Comparison of ENCODE assay signal across 31 cellular contexts in the genomic region with DNA sequence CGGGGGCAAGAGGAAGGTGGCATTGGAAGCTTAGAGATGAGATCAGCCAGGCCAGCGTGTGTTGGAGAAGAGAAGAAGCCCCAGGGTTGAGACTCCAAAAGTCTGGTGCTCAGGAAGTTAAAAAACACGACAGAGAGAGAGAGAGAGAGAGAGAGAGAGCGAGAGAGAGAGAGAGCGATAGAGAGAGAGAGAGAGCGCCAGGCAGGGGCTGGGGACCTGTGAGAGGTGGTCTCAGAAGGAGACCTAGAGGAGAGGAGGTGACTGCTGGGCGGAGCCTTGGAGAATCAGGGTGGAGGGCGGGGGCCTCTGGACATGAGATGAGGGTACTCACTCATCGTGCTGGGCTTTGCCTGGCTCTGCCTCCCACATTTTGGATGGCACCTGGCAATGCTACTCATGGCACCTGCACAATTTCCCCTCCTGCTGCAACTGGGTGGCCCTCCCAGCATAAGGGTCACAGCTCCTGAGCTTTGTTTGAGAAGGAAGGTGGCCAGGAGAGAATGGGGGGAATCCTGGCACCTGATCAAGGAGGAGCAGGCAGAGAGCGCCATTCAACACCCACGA. TPM values are rescaled to one million over a fixed set of nuclear protein-coding genes. Genes with fewer than 3 reads are reported as not detected.
DNase-seq lines count a peak whose midpoint lies in the region; ATAC-seq, FAIRE-seq and TF ChIP-seq lines count a peak whose summit lies in the region.
"Had no signal": no experiment of that assay in that cellular context is flagged by ENCODE, and none has a peak within 500 bp of the region (broad histone marks: within the 10 kb centered on the region; RNA-seq: fewer than 3 reads in every experiment).

No MANE protein-coding gene starts in this region.

- TF ChIP-seq POLR2A in A549 (IDR thresholded peaks at IDR 0.05; ENCODE audit: low read length) (no peak), H1 (IDR thresholded peaks at IDR 0.05; ENCODE audit: control extremely low read depth in 1 of 2, low read depth in 2 of 2, low read length in 2 of 2) (no peak)

- no peaks in the 10 kb centered on the region; the same call in 1 of the 2 replicates for H3K23me2 ChIP-seq in H1 (ENCODE audit: low read depth, low read length)

- peaks cover 31% of the 10 kb centered on the region for H3K4me1 Mint-ChIP-seq in HFFc6 (ENCODE audit: low read depth)
- H3K4me1 Mint-ChIP-seq in CD4-positive, alpha-beta T cell (ENCODE audit: low read depth), result no peaks in the 10 kb centered on the region
- H3K4me1 Mint-ChIP-seq: activated CD4-positive, alpha-beta T cell treated with anti-CD3 and anti-CD28 coated beads, Interleukin-2, amount 10 ng/mL, durations not matched to agents 24 days and 14 days; naive thymus-derived CD4-positive, alpha-beta T cell had no signal

- H4K20me1 ChIP-seq in H1 (replicated peaks in 1 of 2; ENCODE audit: control insufficient read depth in 1 of 2, insufficient read depth in 2 of 2, low read length in 2 of 2), result peaks cover 0 to 3% of the 10 kb centered on the region in 2 experiments

- H3K4me3 ChIP-seq in A549, result no peak overlapping the region
- H3K4me3 ChIP-seq in H1 (ENCODE audit: extremely low read depth in 1 of 4, insufficient read depth in 2 of 4, low read depth in 3 of 4, low read length in 4 of 4), result no peak overlapping the region
- no peak overlapping the region for H3K4me3 ChIP-seq in parathyroid adenoma (ENCODE audit: low read depth, low read length)
- H3K4me3 ChIP-seq: cardiac muscle cell, colonic mucosa, SJCRH30, skin epidermis, testis had no signal

- no peak for TF ChIP-seq EP300 in A549 (IDR thresholded peaks at IDR 0.05)
- TF ChIP-seq EP300 in H1 (IDR thresholded peaks at IDR 0.05; ENCODE audit: borderline replicate concordance in 1 of 2, low read depth in 2 of 2, low read length in 2 of 2), result no peak

- no peaks in the 10 kb centered on the region for H3K36me3 ChIP-seq in H1 (ENCODE audit: control insufficient read depth in 2 of 4, insufficient read depth in 4 of 4, low read length in 3 of 4)
- no peaks in the 10 kb centered on the region for H3K36me3 ChIP-seq in parathyroid adenoma (ENCODE audit: control insufficient read depth, insufficient read depth, low read length)
- H3K36me3 ChIP-seq: cardiac muscle cell, colonic mucosa, SJCRH30 had no signal

- H3K4me3 Mint-ChIP-seq in HFFc6, result no peak overlapping the region; the same call in 1 of the 2 replicates
- no peak overlapping the region for H3K4me3 Mint-ChIP-seq in CD4-positive, alpha-beta T cell
- H3K4me3 Mint-ChIP-seq: activated CD4-positive, alpha-beta T cell treated with anti-CD3 and anti-CD28 coated beads, Interleukin-2, amount 10 ng/mL, durations not matched to agents 24 days and 14 days; activated naive CD8-positive, alpha-beta T cell; naive thymus-derived CD4-positive, alpha-beta T cell had no signal

- H3K4me1 ChIP-seq in A549 (peaks cover 14% of the 10 kb centered on the region; the same call in 1 of the 3 replicates), H1 (replicated peaks in 1 of 4; ENCODE audit: control insufficient read depth in 3 of 4, insufficient read depth in 4 of 4, low read length in 3 of 4) (peaks cover 0 to 6% (median 2%) of the 10 kb centered on the region in 4 experiments; a peak in 3 of 7 replicates), parathyroid adenoma (peaks cover 43% of the 10 kb centered on the region)
- H3K4me1 ChIP-seq: colonic mucosa, SJCRH30 had no signal

- no peak overlapping the region for H4K91ac ChIP-seq in H1 (replicated peaks; ENCODE audit: insufficient read length, low read length)

- H3K9me3 Mint-ChIP-seq in HFFc6, result no peaks in the 10 kb centered on the region
- H3K9me3 Mint-ChIP-seq in CD4-positive, alpha-beta T cell, result no peaks in the 10 kb centered on the region
- H3K9me3 Mint-ChIP-seq: activated CD4-positive, alpha-beta T cell treated with anti-CD3 and anti-CD28 coated beads, Interleukin-2, amount 10 ng/mL, durations not matched to agents 24 days and 14 days; naive thymus-derived CD4-positive, alpha-beta T cell had no signal

- no peak overlapping the region; the same call in 1 of the 2 replicates for H4K8ac ChIP-seq in H1 (ENCODE audit: extremely low read depth, insufficient read depth, low read length)

- no peaks in the 10 kb centered on the region for H3K27me3 Mint-ChIP-seq in HFFc6 (ENCODE audit: insufficient read depth)
- H3K27me3 Mint-ChIP-seq in CD4-positive, alpha-beta T cell, result peaks cover 4% of the 10 kb centered on the region
- H3K27me3 Mint-ChIP-seq: activated naive CD8-positive, alpha-beta T cell had no signal

- POLR2A ChIA-PET in A549 (lab: Yijun Ruan, JAX), result interaction anchor here (0.7 kb wide), 1 partner anchor 120 kb away, joined by 3 read pairs; the partner anchor contains the start of gene HDAC11
- POLR2A ChIA-PET in H1 (lab: Charles Lee; ENCODE audit: partially characterized antibody), result no interaction called here
- POLR2A ChIA-PET in CD4-positive, alpha-beta T cell (lab: Charles Lee), result no interaction called here

- H2BK20ac ChIP-seq in H1 (ENCODE audit: low read length), result no peak overlapping the region

- intact Hi-C loops in CD4-positive, alpha-beta T cell (cut with DNase I, micrococcal nuclease), result no loop called here

- no peak overlapping the region for H2AK5ac ChIP-seq in H1 (ENCODE audit: low read depth, low read length)

- no peaks in the 10 kb centered on the region for H3K36me3 Mint-ChIP-seq in HFFc6 (ENCODE audit: low read depth)
- no peaks in the 10 kb centered on the region for H3K36me3 Mint-ChIP-seq in CD4-positive, alpha-beta T cell (ENCODE audit: low read depth)
- H3K36me3 Mint-ChIP-seq: activated naive CD8-positive, alpha-beta T cell; naive thymus-derived CD4-positive, alpha-beta T cell had no signal

- CTCF ChIA-PET in A549 (lab: Yijun Ruan, JAX), result interaction anchor here (0.7 to 2.6 kb wide), 7 partner anchors 49 to 187 kb away, joined by 3 to 9 read pairs (median 5); no protein-coding TSS in a partner anchor
- CTCF ChIA-PET in H1 (lab: Charles Lee; ENCODE audit: partially characterized antibody), result interaction anchor here (0.6 to 1.4 kb wide), 9 partner anchors 20 to 1909 kb away, joined by 3 to 4 read pairs (median 3); no protein-coding TSS in a partner anchor
- CTCF ChIA-PET in CD4-positive, alpha-beta T cell (lab: Charles Lee), result no interaction called here

- no peak overlapping the region for H3K56ac ChIP-seq in H1 (replicated peaks; ENCODE audit: insufficient read length, low read depth, low read length)

- DNase-seq in A549 (ENCODE audit: low read depth in 1 of 2, low spot score in 1 of 2) (no peak), HFFc6 (no peak), H1 (ENCODE audit: low read depth in 1 of 2, low spot score in 2 of 2) (no peak), NCI-H524 treated with DMSO at 0.1 percent for 48 hours (lab: John Stamatoyannopoulos, UW) (no peak), ACHN (no peak)
- DNase-seq in CD4-positive, alpha-beta T cell, result no peak
- DNase-seq: activated CD4-positive, alpha-beta T cell treated with anti-CD3 and anti-CD28 coated beads, Interleukin-2, amount 10 ng/mL, durations not matched to agents 24 days and 14 days; activated CD8-positive, alpha-beta memory T cell treated with anti-CD3 and anti-CD28 coated beads for 24 hours; activated effector memory CD4-positive, alpha-beta T cell treated with Interleukin-2 at 50 U/mL for 16 hours; activated T-cell treated with anti-CD3 and anti-CD28 coated beads for 4 hours; colonic mucosa; DMS53; effector memory CD4-positive, alpha-beta T cell; erythroblast; glutamatergic neuron; islet precursor cell; MM.1S; naive thymus-derived CD4-positive, alpha-beta T cell; NCI-H2029 treated with DMSO at 0.1 percent for 48 hours; NCI-H526 treated with DMSO at 0.1 percent for 48 hours; SJCRH30; stimulated activated naive CD4-positive, alpha-beta T cell treated with Interleukin-2 at 50 U/mL for 16 hours; testis had no signal

- H3K79me2 ChIP-seq in H1 (ENCODE audit: control insufficient read depth in 1 of 2, insufficient read depth in 2 of 2, low read length in 2 of 2) (no peaks in the 10 kb centered on the region), parathyroid adenoma (no peaks in the 10 kb centered on the region)

- TF ChIP-seq CTCF in A549 (IDR thresholded peaks at IDR 0.05), result no peak
- no peak for TF ChIP-seq CTCF in HFFc6 (IDR thresholded peaks at IDR 0.05)
- no peak for TF ChIP-seq CTCF in H1 (IDR thresholded peaks at IDR 0.05; ENCODE audit: control extremely low read depth in 1 of 3, insufficient read depth in 1 of 3, low read depth in 1 of 3, low read length in 3 of 3)
- no peak for TF ChIP-seq CTCF in parathyroid adenoma (IDR thresholded peaks at IDR 0.05)
- no peak for TF ChIP-seq CTCF in CD4-positive, alpha-beta T cell (IDR thresholded peaks at IDR 0.05)

- ATAC-seq in A549 (0 out of 6 replicates have a peak, but pooled peaks of 1 of the 2 experiments have one; percentile 32), esophagus mucosa (no peak)
- no peak for ATAC-seq in CD4-positive, alpha-beta T cell (ENCODE audit: poor library complexity)
- ATAC-seq: naive thymus-derived CD4-positive, alpha-beta T cell had no signal

- 68% methylated on average over 10 of the region's 11 CpGs for WGBS in A549 (ENCODE audit: missing lambda C conversion rate)
- WGBS in H1 (ENCODE audit: extremely low coverage in 1 of 2, insufficient coverage in 1 of 2, insufficient read length in 1 of 2, insufficient replicate concordance in 2 of 2, low coverage in 1 of 2, low lambda C conversion rate in 2 of 2, missing lambda C conversion rate in 1 of 2), 2 experiments, result 81% methylated on average over 8 of the region's 11 CpGs; no CpG with 5 or more reads in 1 of the 2 experiments

- no peak overlapping the region for H3K18ac ChIP-seq in H1 (ENCODE audit: extremely low read depth, low read length)

- FAIRE-seq in A549 (lab: Jason Lieb, UNC) (no peak), H1 (lab: Jason Lieb, UNC) (no peak)
- FAIRE-seq: GM12891, RCC 7860 had no signal

- peak overlapping the region; percentile 34 to 40; a peak in 2 of 6 replicates for H3K27ac ChIP-seq in A549
- no peak overlapping the region for H3K27ac ChIP-seq in H1 (ENCODE audit: low read depth, low read length)
- H3K27ac ChIP-seq in parathyroid adenoma, result peak overlapping the region; percentile 85
- no peak overlapping the region for H3K27ac ChIP-seq in CD4-positive, alpha-beta T cell (ENCODE audit: low read depth, low read length)
- H3K27ac ChIP-seq: cardiac muscle cell, colonic mucosa, KMS-11, SJCRH30 had no signal

- H2AFZ ChIP-seq in H1 (ENCODE audit: low read length) (no peak overlapping the region), parathyroid adenoma (peak overlapping the region; percentile 54)

- H3K4ac ChIP-seq in H1 (replicated peaks; ENCODE audit: insufficient read length, low read depth, low read length), result no peak overlapping the region

- no peak overlapping the region for H2BK15ac ChIP-seq in H1 (ENCODE audit: low read length)

- no peak overlapping the region for H3K23ac ChIP-seq in H1 (ENCODE audit: insufficient read length)

- 0 out of 2 replicates have a peak overlapping the region, but pooled peaks have one; percentile 5 for H2BK12ac ChIP-seq in H1 (ENCODE audit: low read depth, low read length)

- H3K9me3 ChIP-seq in A549 (no peaks in the 10 kb centered on the region), H1 (ENCODE audit: insufficient read depth in 2 of 2, low read depth in 1 of 2, low read length in 1 of 2) (no peaks in the 10 kb centered on the region), parathyroid adenoma (ENCODE audit: control insufficient read depth, low read length) (no peaks in the 10 kb centered on the region)
- no peaks in the 10 kb centered on the region for H3K9me3 ChIP-seq in CD4-positive, alpha-beta T cell (ENCODE audit: control insufficient read depth, low read length)
- H3K9me3 ChIP-seq: colonic mucosa, SJCRH30, testis had no signal

- no peak overlapping the region for H3K14ac ChIP-seq in H1 (ENCODE audit: insufficient read length)

- no peak overlapping the region for H4K5ac ChIP-seq in H1 (ENCODE audit: insufficient read length, low read depth, low read length)

- TF ChIP-seq RAD21 in A549 (conservative IDR thresholded peaks at IDR 0.05 in 1 of 2, IDR thresholded peaks at IDR 0.05 in 1 of 2) (no peak), H1 (IDR thresholded peaks at IDR 0.05 in 1 of 2, conservative IDR thresholded peaks at IDR 0.05 in 1 of 2; ENCODE audit: low read depth in 2 of 2, low read length in 2 of 2) (no peak)

- 0 out of 3 replicates have a peak overlapping the region, but pooled peaks have one; percentile 19 for H3K4me2 ChIP-seq in A549
- H3K4me2 ChIP-seq in H1 (ENCODE audit: insufficient read depth in 1 of 2, low read depth in 2 of 2, low read length in 2 of 2), result no peak overlapping the region
- H3K4me2 ChIP-seq in parathyroid adenoma (ENCODE audit: low read length), result no peak overlapping the region
- H3K4me2 ChIP-seq: KMS-11 had no signal

- in situ Hi-C loops in ACHN (cut with HindIII; ENCODE audit: low pct_ligation_motif_present, low pct_unique_long_range_greater_than_20kb, low sequenced_read_pairs), result no loop called here

- no peak overlapping the region for H2BK120ac ChIP-seq in H1 (replicated peaks; ENCODE audit: low read depth, low read length)

- no peaks in the 10 kb centered on the region; a peak in 2 of 7 replicates for H3K27me3 ChIP-seq in H1 (replicated peaks in 1 of 4; ENCODE audit: control insufficient read depth in 3 of 4, extremely low read depth in 1 of 4, insufficient read depth in 3 of 4, low read length in 3 of 4)
- no peaks in the 10 kb centered on the region for H3K27me3 ChIP-seq in parathyroid adenoma (ENCODE audit: control insufficient read depth, insufficient read depth, low read length)
- peaks cover 5% of the 10 kb centered on the region for H3K27me3 ChIP-seq in CD4-positive, alpha-beta T cell (ENCODE audit: control insufficient read depth, insufficient read depth, low read length)
- H3K27me3 ChIP-seq: cardiac muscle cell, colonic mucosa, SJCRH30, testis had no signal

- no peaks in the 10 kb centered on the region; the same call in 1 of the 2 replicates for H3K79me1 ChIP-seq in H1 (ENCODE audit: low read depth, low read length)

- H2BK5ac ChIP-seq in H1 (ENCODE audit: low read depth, low read length), result no peak overlapping the region

- peak overlapping the region; percentile 36; the same call in 1 of the 2 replicates for H3K27ac Mint-ChIP-seq in HFFc6
- no peak overlapping the region for H3K27ac Mint-ChIP-seq in CD4-positive, alpha-beta T cell
- H3K27ac Mint-ChIP-seq: activated CD4-positive, alpha-beta T cell treated with anti-CD3 and anti-CD28 coated beads, Interleukin-2, amount 10 ng/mL, durations not matched to agents 24 days and 14 days; activated naive CD8-positive, alpha-beta T cell had no signal

- H3K9ac ChIP-seq in H1 (replicated peaks in 1 of 4; ENCODE audit: extremely low read depth in 1 of 4, low read depth in 3 of 4, low read length in 3 of 4) (no peak overlapping the region), parathyroid adenoma (no peak overlapping the region)
- H3K9ac ChIP-seq: KMS-11 had no signal

RNA-seq across cellular contexts. Expression of gene FBLN2, which starts 51.0 kb away (rescaled TPM):
- polyA plus RNA-seq in A549 (2011; rRNA removed) (1.1 and 1.3 TPM in 2 replicates), A549 (2017; fragmentation: RNase III; extraction: RNeasy Plus Mini Kit Qiagen cat#74134 plus additional on column Dnase treatment) (1.6 to 2.7 TPM (median 2.6 TPM) in 3 replicates), H1 (2011; rRNA removed) (24.2 and 26.5 TPM in 2 replicates)
- polyA plus RNA-seq in A549 (2012; cell fraction: cytosol; rRNA removed), result 1.7 and 2.7 TPM in 2 replicates
- polyA plus RNA-seq in A549 (2012; cell fraction: nucleus; rRNA removed), result 5.7 and 7.7 TPM in 2 replicates
- polyA minus RNA-seq in A549 (2011; rRNA and poly(A)+ RNA removed), result 0.74 and 1.2 TPM in 2 replicates
- 10 to 100 TPM; 55.7 to 84.5 (median 69.4) TPM for total RNA-seq in HFFc6 (2021; fragmentation: NEBNext Ultra II Directional; extraction: Animal tissue kit (Norgen Biotek cat#: 25700))
- total RNA-seq in H1 (2021; fragmentation: NEBNext Ultra II Directional; extraction: Animal tissue kit (Norgen Biotek cat#: 25700)), result 15.5 and 17.4 TPM in 2 replicates
- polyA plus RNA-seq in H1 (2011; cell fraction: cytosol; rRNA removed), result 18.1 TPM
- polyA plus RNA-seq in H1 (2011; cell fraction: nucleus; rRNA removed), result 23.2 TPM
- 7.5 to 15.3 TPM (median 12.9 TPM) in 4 replicates for polyA plus RNA-seq in H1 (2012, experiment 1 of 2)
- 12.0 TPM for polyA plus RNA-seq in H1 (2012, experiment 2 of 2)
- polyA plus RNA-seq in H1 (2013, experiment 1 of 2), result 42.7 TPM
- 31.4 TPM for polyA plus RNA-seq in H1 (2013, experiment 2 of 2)
- polyA minus RNA-seq in H1 (2011; rRNA and poly(A)+ RNA removed), result 9.5 and 12.2 TPM in 2 replicates
- polyA minus RNA-seq in H1 (2011; cell fraction: cytosol; rRNA and poly(A)+ RNA removed), result 17.5 TPM
- 6.6 TPM for polyA minus RNA-seq in H1 (2011; cell fraction: nucleus; rRNA and poly(A)+ RNA removed)
- under 1 TPM; 0.19 to 0.25 TPM for total RNA-seq in CD4-positive, alpha-beta T cell
- 10.4 TPM for total RNA-seq in esophagus mucosa
- total RNA-seq: activated CD4-positive, alpha-beta T cell treated with anti-CD3 and anti-CD28 coated beads, Interleukin-2, amount 10 ng/mL, durations not matched to agents 24 days and 14 days; SJCRH30 had no signal
- polyA plus RNA-seq: naive thymus-derived CD4-positive, alpha-beta T cell had no signal

Comparison
In these comparisons a context has a peak if more than half of its experiments do, and no peak if none do; other contexts are left out.
1. H3K27ac ChIP-seq: peak in A549 (2 of 2) and parathyroid adenoma (single experiment); none in H1 (single experiment) and CD4-positive, alpha-beta T cell (single experiment).